ENCODE assay signal across 11 cellular contexts in genomic region chr20:56925696-56926101, GRCh38.
DNase-seq lines count a peak whose midpoint lies in the region; TF ChIP-seq lines count a peak whose summit lies in the region.
"Had no signal": no experiment of that assay in that cellular context is flagged by ENCODE, and none has a peak within 500 bp of the region (broad histone marks: within the 10 kb centered on the region; RNA-seq: fewer than 3 reads in every experiment).

No MANE protein-coding gene starts in this region.

- H3K4me1 ChIP-seq in iPS-18a (ENCODE audit: control insufficient read depth, low read depth, low read length): peaks cover 33% of the 10 kb centered on the region

- H3K4me3 ChIP-seq in iPS-18a (ENCODE audit: low read length) (peak overlapping the region; percentile 58), skin epidermis (peak overlapping the region; percentile 5 to 41 (median 22))

- intact Hi-C loops in posterior vena cava (cut with DNase I): no loop called here

- no peaks in the 10 kb centered on the region for H3K9me3 ChIP-seq in iPS-18a (ENCODE audit: control insufficient read depth, low read depth, low read length)

- DNase-seq in NCI-H82 (lab: John Stamatoyannopoulos, UW) (peak; percentile 19), NCI-H82 treated with DMSO at 0.1 percent for 48 hours (lab: John Stamatoyannopoulos, UW; ENCODE audit: unreplicated experiment) (no peak), NOMO-1 treated with dmso at 0.1 percent for 144 hours (lab: John Stamatoyannopoulos, UW; ENCODE audit: unreplicated experiment) (no peak), posterior vena cava (ENCODE audit: low spot score) (no peak), NCI-H1436 (lab: John Stamatoyannopoulos, UW) (no peak)
- DNase-seq: activated CD4-positive, alpha-beta T cell treated with anti-CD3 and anti-CD28 coated beads, Interleukin-2, amount 50 U/mL, for 48 hours; activated naive CD8-positive, alpha-beta T cell treated with anti-CD3 and anti-CD28 coated beads for 36 hours; IMR-90 had no signal

- no peaks in the 10 kb centered on the region for H3K36me3 ChIP-seq in iPS-18a (ENCODE audit: control insufficient read depth, low read depth, low read length)

- H3K27me3 ChIP-seq in iPS-18a (ENCODE audit: control insufficient read depth, insufficient read depth, low read length): peaks cover 94% of the 10 kb centered on the region

- no peak overlapping the region for H3K9ac ChIP-seq in iPS-18a (ENCODE audit: low read length)

- TF ChIP-seq CTCF in VCaP (conservative IDR thresholded peaks at IDR 0.05): no peak

- H3K27ac ChIP-seq in VCaP (peak overlapping the region; percentile 38; the same call in 1 of the 2 replicates), iPS-18a (ENCODE audit: low read length) (no peak overlapping the region), skin epidermis (no peak overlapping the region)
